ENCODE assay signal across 8 cellular contexts in the genomic region with DNA sequence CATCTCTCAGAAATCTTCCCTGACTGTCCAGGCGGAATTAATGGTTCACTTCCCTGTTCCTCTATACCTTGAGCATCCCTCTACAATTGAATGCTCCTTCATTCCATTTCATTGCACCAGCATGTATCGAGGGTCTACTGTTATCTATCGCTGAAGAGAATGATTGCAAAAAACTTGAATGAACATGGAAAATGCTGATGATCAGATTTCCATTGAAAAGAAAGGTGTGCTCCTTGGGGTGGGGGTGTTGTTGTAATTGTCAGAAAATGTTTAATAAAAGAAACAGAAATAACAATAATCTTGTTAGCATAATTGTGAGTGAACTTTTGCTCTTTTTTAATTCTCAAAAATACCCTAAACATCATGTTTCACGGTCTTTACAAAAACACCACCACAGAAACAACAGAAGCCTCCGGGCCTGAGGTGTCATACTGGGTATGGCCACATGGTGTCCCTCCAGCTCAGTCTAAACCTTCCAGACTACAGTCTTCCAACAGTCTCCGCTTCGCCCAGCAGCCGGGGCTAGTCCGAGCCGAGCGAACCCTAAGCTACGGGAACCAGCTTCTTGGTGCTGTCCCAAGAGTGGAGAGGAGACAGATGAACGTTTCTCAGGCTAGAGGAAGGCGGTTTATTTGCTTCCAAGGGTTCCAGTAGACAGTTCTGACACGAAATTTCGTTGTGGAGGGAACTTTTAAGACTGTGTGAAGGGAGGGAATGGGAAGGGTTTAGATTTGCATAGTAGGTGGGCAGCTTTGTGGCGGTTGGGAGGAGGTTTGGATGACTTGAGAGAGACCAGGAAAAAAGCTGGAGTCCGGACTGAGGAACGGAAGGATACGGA.
DNase-seq lines count a peak whose midpoint lies in the region; ATAC-seq and TF ChIP-seq lines count a peak whose summit lies in the region.

No MANE protein-coding gene starts in this region.

- H3K4me1 Mint-ChIP-seq in CD8-positive, alpha-beta memory T cell: peaks cover 15 to 22% (median 21%) of the 10 kb centered on the region in 3 donors

- no peaks in the 10 kb centered on the region for H3K9me3 Mint-ChIP-seq in CD8-positive, alpha-beta memory T cell

- no peak overlapping the region for H3K27ac ChIP-seq in CD8-positive, alpha-beta memory T cell (ENCODE audit: low read depth, low read length)

- peak; percentile 56 to 81 (median 65) for DNase-seq in CD8-positive, alpha-beta memory T cell
- DNase-seq in HT-29 (ENCODE audit: low spot score): peak; percentile 99
- peak; percentile 89 for DNase-seq in NOMO-1 treated with dmso at 0.1 percent for 144 hours (lab: John Stamatoyannopoulos, UW; ENCODE audit: unreplicated experiment)
- DNase-seq in activated T-cell treated with anti-CD3 and anti-CD28 coated beads for 1 hour (ENCODE audit: low read depth): peak; percentile 72
- peak; percentile 93 for DNase-seq in epithelial cell of esophagus (ENCODE audit: low read depth)
- DNase-seq in mucosa of gallbladder (ENCODE audit: low spot score): peak; percentile 91
- DNase-seq in stimulated activated CD8-positive, alpha-beta memory T cell treated with anti-CD3 and anti-CD28 coated beads, Interleukin-4, amount 100 ng/mL, for 1 hour (ENCODE audit: low read depth in 2 of 2, low spot score in 1 of 2): peak; percentile 46 to 69

- no peaks in the 10 kb centered on the region for H3K36me3 ChIP-seq in CD8-positive, alpha-beta memory T cell (ENCODE audit: insufficient read depth, low read length)

- peaks cover 5% of the 10 kb centered on the region for H3K4me1 ChIP-seq in CD8-positive, alpha-beta memory T cell (ENCODE audit: insufficient read depth, low read length)

- H3K9me3 ChIP-seq in CD8-positive, alpha-beta memory T cell (ENCODE audit: low read length): no peaks in the 10 kb centered on the region

- H3K27me3 Mint-ChIP-seq in CD8-positive, alpha-beta memory T cell: peaks cover 18 to 39% of the 10 kb centered on the region in 2 donors

- H3K27ac Mint-ChIP-seq in CD8-positive, alpha-beta memory T cell: peak overlapping the region in 5 of 8 donors; percentile 1 to 52 (median 24)

- TF ChIP-seq CTCF in epithelial cell of esophagus (IDR thresholded peaks at IDR 0.05; ENCODE audit: insufficient read depth, low read depth, low read length, missing control alignments): peak; percentile 98

- peak overlapping the region; percentile 74 to 92 (median 85) for H3K4me3 Mint-ChIP-seq in CD8-positive, alpha-beta memory T cell

- ATAC-seq in GM19463 (IDR thresholded peaks at IDR 0.05; ENCODE audit: unreplicated experiment): peak; percentile 73

- CTCF ChIA-PET in CD8-positive, alpha-beta memory T cell (lab: Charles Lee): interaction anchor here (0.6 to 3.6 kb wide), 24 partner anchors 9 to 854 kb away, joined by 3 to 28 read pairs (median 4); no protein-coding TSS in a partner anchor

- POLR2A ChIA-PET in CD8-positive, alpha-beta memory T cell (lab: Charles Lee): interaction anchor here (1.1 to 1.2 kb wide), 2 partner anchors 125 to 126 kb away, joined by 3 to 5 read pairs; partner anchors contain the start of gene EIF4G2

- H3K4me3 ChIP-seq in CD8-positive, alpha-beta memory T cell (ENCODE audit: low read length): peak overlapping the region; percentile 59
- H3K4me3 ChIP-seq in epithelial cell of esophagus (ENCODE audit: low read length): peak overlapping the region; percentile 65

- peaks cover 25% of the 10 kb centered on the region for H3K27me3 ChIP-seq in CD8-positive, alpha-beta memory T cell (ENCODE audit: insufficient read depth, low read length, poor library complexity, severe bottlenecking)

- H3K36me3 Mint-ChIP-seq in CD8-positive, alpha-beta memory T cell: no peaks in the 10 kb centered on the region
